In genomic region chr12:59041241-59042121, GRCh38 we compare ENCODE assay signal across 9 cellular contexts.
DNase-seq lines count a peak whose midpoint lies in the region; ATAC-seq, FAIRE-seq and TF ChIP-seq lines count a peak whose summit lies in the region.
"Had no signal": no experiment of that assay in that cellular context is flagged by ENCODE, and none has a peak within 500 bp of the region (broad histone marks: within the 10 kb centered on the region; RNA-seq: fewer than 3 reads in every experiment).

No MANE protein-coding gene starts in this region.

- intact Hi-C loops in psoas muscle (cut with DNase I): no loop called here

- no peak for FAIRE-seq in small intestine (lab: Jason Lieb, UNC)

- H3K27ac ChIP-seq in SJCRH30 (peak overlapping the region; percentile 86), small intestine (ENCODE audit: low read depth in 1 of 2, low read length in 1 of 2) (no peak overlapping the region), psoas muscle (no peak overlapping the region)

- H3K4me1 ChIP-seq in SJCRH30: peaks cover 48% of the 10 kb centered on the region
- peaks cover 0 to 4% of the 10 kb centered on the region in 2 donors for H3K4me1 ChIP-seq in small intestine (ENCODE audit: control insufficient read depth in 2 of 2, insufficient read depth in 1 of 2, low read depth in 1 of 2, low read length in 1 of 2)
- H3K4me1 ChIP-seq in psoas muscle: no peaks in the 10 kb centered on the region

- no peaks in the 10 kb centered on the region for H3K27me3 Mint-ChIP-seq in progenitor cell of endocrine pancreas
- H3K27me3 Mint-ChIP-seq in activated naive CD4-positive, alpha-beta T cell treated with anti-CD3 and anti-CD28 coated beads, Interleukin-2, amount 10 ng/mL, durations not matched to agents 7 days and 5 days: no peaks in the 10 kb centered on the region
- H3K27me3 Mint-ChIP-seq: activated CD4-positive, alpha-beta memory T cell treated with anti-CD3 and anti-CD28 coated beads for 36 hours had no signal

- WGBS in small intestine, 3 donors: 52 to 75% (median 74%) methylated on average over 4 of the region's 4 CpGs
- WGBS in psoas muscle, 3 donors: 52 to 61% (median 57%) methylated on average over 4 of the region's 4 CpGs

- H3K36me3 ChIP-seq in SJCRH30 (no peaks in the 10 kb centered on the region), small intestine (ENCODE audit: control insufficient read depth in 2 of 2, insufficient read depth in 2 of 2, low read length in 2 of 2) (no peaks in the 10 kb centered on the region), psoas muscle (ENCODE audit: insufficient read depth in 1 of 2, low read depth in 1 of 2) (no peaks in the 10 kb centered on the region)

- no peaks in the 10 kb centered on the region for H3K9me3 Mint-ChIP-seq in progenitor cell of endocrine pancreas (ENCODE audit: low read depth)
- no peaks in the 10 kb centered on the region for H3K9me3 Mint-ChIP-seq in activated naive CD4-positive, alpha-beta T cell treated with anti-CD3 and anti-CD28 coated beads, Interleukin-2, amount 10 ng/mL, durations not matched to agents 7 days and 5 days
- H3K9me3 Mint-ChIP-seq: activated CD4-positive, alpha-beta memory T cell treated with anti-CD3 and anti-CD28 coated beads for 36 hours had no signal

- no peak overlapping the region for H3K4me3 Mint-ChIP-seq in progenitor cell of endocrine pancreas (ENCODE audit: low read depth)
- no peak overlapping the region for H3K4me3 Mint-ChIP-seq in activated naive CD4-positive, alpha-beta T cell treated with anti-CD3 and anti-CD28 coated beads, Interleukin-2, amount 10 ng/mL, durations not matched to agents 7 days and 5 days
- H3K4me3 Mint-ChIP-seq: activated CD4-positive, alpha-beta memory T cell treated with anti-CD3 and anti-CD28 coated beads for 36 hours had no signal

- no peak overlapping the region for H3K4me3 ChIP-seq in SJCRH30
- H3K4me3 ChIP-seq in small intestine (ENCODE audit: low read depth in 1 of 2, low read length in 2 of 2): no peak overlapping the region
- H3K4me3 ChIP-seq in psoas muscle: no peak overlapping the region

- no peaks in the 10 kb centered on the region for H3K36me3 Mint-ChIP-seq in progenitor cell of endocrine pancreas (ENCODE audit: insufficient read depth)
- H3K36me3 Mint-ChIP-seq in activated naive CD4-positive, alpha-beta T cell treated with anti-CD3 and anti-CD28 coated beads, Interleukin-2, amount 10 ng/mL, durations not matched to agents 7 days and 5 days: no peaks in the 10 kb centered on the region
- H3K36me3 Mint-ChIP-seq: activated CD4-positive, alpha-beta memory T cell treated with anti-CD3 and anti-CD28 coated beads for 36 hours had no signal

- CTCF ChIA-PET in activated naive CD4-positive, alpha-beta T cell treated with anti-CD3 and anti-CD28 coated beads, Interleukin-2, amount 10 ng/mL, durations not matched to agents 7 days and 5 days (lab: Charles Lee): no interaction called here

- TF ChIP-seq CTCF in progenitor cell of endocrine pancreas (IDR thresholded peaks at IDR 0.05; ENCODE audit: unreplicated experiment) (no peak), psoas muscle (IDR thresholded peaks at IDR 0.05) (no peak)

- no peaks in the 10 kb centered on the region for H3K9me3 ChIP-seq in SJCRH30 (replicated peaks)
- H3K9me3 ChIP-seq in small intestine (ENCODE audit: control insufficient read depth, low read depth): no peaks in the 10 kb centered on the region
- H3K9me3 ChIP-seq in psoas muscle: no peaks in the 10 kb centered on the region

- H3K27me3 ChIP-seq in SJCRH30 (no peaks in the 10 kb centered on the region), small intestine (ENCODE audit: control insufficient read depth in 2 of 2, insufficient read depth in 2 of 2, low read length in 2 of 2) (no peaks in the 10 kb centered on the region), psoas muscle (ENCODE audit: insufficient read depth in 3 of 3, low read length in 2 of 3) (no peaks in the 10 kb centered on the region)

- H3K27ac Mint-ChIP-seq in progenitor cell of endocrine pancreas: peak overlapping the region; percentile 4
- no peak overlapping the region for H3K27ac Mint-ChIP-seq in activated naive CD4-positive, alpha-beta T cell treated with anti-CD3 and anti-CD28 coated beads, Interleukin-2, amount 10 ng/mL, durations not matched to agents 7 days and 5 days
- H3K27ac Mint-ChIP-seq: activated CD4-positive, alpha-beta memory T cell treated with anti-CD3 and anti-CD28 coated beads for 36 hours had no signal

- H3K4me1 Mint-ChIP-seq in progenitor cell of endocrine pancreas (ENCODE audit: low read depth): peaks cover 14% of the 10 kb centered on the region
- H3K4me1 Mint-ChIP-seq in activated naive CD4-positive, alpha-beta T cell treated with anti-CD3 and anti-CD28 coated beads, Interleukin-2, amount 10 ng/mL, durations not matched to agents 7 days and 5 days: no peaks in the 10 kb centered on the region

- no peak for ATAC-seq in GM19395 (IDR thresholded peaks at IDR 0.05; ENCODE audit: unreplicated experiment)
- ATAC-seq in psoas muscle: no peak

- DNase-seq in Daoy (ENCODE audit: low read depth) (peak; percentile 87), SJCRH30 (peak; percentile 24 to 58), fibroblast of gingiva (ENCODE audit: low read depth) (peak; percentile 88), progenitor cell of endocrine pancreas (ENCODE audit: low spot score, unreplicated experiment) (no peak), small intestine (no peak), psoas muscle (no peak)
- no peak for DNase-seq in activated naive CD4-positive, alpha-beta T cell treated with anti-CD3 and anti-CD28 coated beads, Interleukin-2, amount 10 ng/mL, durations not matched to agents 7 days and 5 days
- DNase-seq: activated CD4-positive, alpha-beta memory T cell treated with anti-CD3 and anti-CD28 coated beads for 36 hours had no signal

Comparison
In these comparisons a context has a peak if more than half of its experiments do, and no peak if none do; other contexts are left out.
1. DNase-seq: peak in Daoy (single experiment), SJCRH30 (2 of 2) and fibroblast of gingiva (single experiment); none in progenitor cell of endocrine pancreas (single experiment), activated naive CD4-positive, alpha-beta T cell treated with anti-CD3 and anti-CD28 coated beads, Interleukin-2, amount 10 ng/mL, durations not matched to agents 7 days and 5 days (single experiment), small intestine (single experiment) and psoas muscle (0 of 2).